Comparison of ENCODE assay signal across 22 cellular contexts in the genomic region with DNA sequence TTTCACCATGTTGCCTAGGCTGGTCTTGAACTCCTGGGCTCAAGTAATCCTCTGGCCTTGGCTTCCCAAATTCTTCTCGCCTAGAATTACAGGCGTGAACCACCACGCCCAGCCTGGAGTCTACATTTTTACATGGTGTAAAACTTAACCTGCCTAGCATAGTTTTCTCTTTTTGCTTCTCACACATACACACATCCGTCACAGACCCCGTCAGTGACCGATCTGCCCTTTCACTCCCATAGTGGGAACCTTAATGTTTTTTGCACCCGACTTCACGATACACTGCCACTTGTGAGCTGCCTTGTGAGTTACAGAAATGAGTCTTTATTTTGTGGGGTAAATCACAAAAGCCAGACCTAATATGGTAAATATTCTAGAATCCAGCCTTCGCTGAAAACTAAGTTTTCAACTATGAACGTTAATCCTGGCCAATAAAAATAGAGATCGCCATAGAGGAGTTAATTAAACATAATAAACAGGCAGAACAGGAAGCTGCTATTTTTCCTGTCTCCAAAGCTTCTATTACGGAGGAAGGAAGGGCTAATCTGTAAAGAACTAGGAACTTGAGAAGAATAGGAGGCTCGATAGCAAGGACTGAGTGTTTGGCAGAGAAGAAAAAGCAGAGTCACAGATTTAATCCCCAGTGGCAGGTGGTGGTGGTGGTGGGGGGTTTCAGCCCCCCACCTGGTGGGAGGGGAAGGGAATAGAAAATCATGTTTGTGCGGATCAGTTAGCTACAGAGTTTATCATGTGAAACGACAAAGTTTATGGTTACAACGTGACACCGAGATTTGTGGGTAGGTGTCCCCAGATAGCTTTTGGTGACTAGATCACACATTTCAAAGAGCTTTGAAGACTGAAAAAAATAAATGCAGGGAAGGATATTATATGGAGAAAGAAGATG. TPM values are rescaled to one million over a fixed set of nuclear protein-coding genes. Genes with fewer than 3 reads are reported as not detected.
DNase-seq lines count a peak whose midpoint lies in the region; ATAC-seq and TF ChIP-seq lines count a peak whose summit lies in the region.
"Had no signal": no experiment of that assay in that cellular context is flagged by ENCODE, and none has a peak within 500 bp of the region (broad histone marks: within the 10 kb centered on the region; RNA-seq: fewer than 3 reads in every experiment).

No MANE protein-coding gene starts in this region.

- TF ChIP-seq POLR2A in uterus (IDR thresholded peaks at IDR 0.05) = no peak

- in situ Hi-C loops in GM13977 (cut with MboI; ENCODE audit: low pct_unique_long_range_greater_than_20kb, low sequenced_read_pairs, unreplicated experiment) = no loop called here

- no peaks in the 10 kb centered on the region for H3K9me3 Mint-ChIP-seq in endothelial cell (ENCODE audit: unreplicated experiment)
- H3K9me3 Mint-ChIP-seq: activated T-helper 1 cell treated with anti-CD3 and anti-CD28 coated beads, Interleukin-12 subunit alpha, Interleukin-12 subunit beta, Interleukin-2, Interleukin-4 antibody, amounts not matched to agents 30 ng/mL and 10 ng/mL and 1 ng/mL, durations not matched to agents 14 hours and 24 hours and 36 hours; natural killer cell treated with Interleukin-12 subunit alpha and Interleukin-12 subunit beta and Interleukin-15 and Interleukin-18, amount 100 ng/mL, for 72 hours; stimulated activated naive CD8-positive, alpha-beta T cell treated with anti-CD3 and anti-CD28 coated beads, Interleukin-15, amount 100 ng/mL, for 72 hours had no signal

- ATAC-seq in heart right ventricle (peak in 6 of 8 donors; percentile 33 to 87 (median 81)), Right ventricle myocardium inferior (no peak), mucosa of descending colon (peak; percentile 28)
- ATAC-seq: natural killer cell treated with Interleukin-12 subunit alpha and Interleukin-12 subunit beta and Interleukin-15 and Interleukin-18, amount 100 ng/mL, for 72 hours; stimulated activated naive CD8-positive, alpha-beta T cell treated with anti-CD3 and anti-CD28 coated beads, Interleukin-15, amount 100 ng/mL, for 72 hours had no signal

- no peak overlapping the region for H3K4me3 Mint-ChIP-seq in endothelial cell (ENCODE audit: unreplicated experiment)
- H3K4me3 Mint-ChIP-seq: activated naive CD8-positive, alpha-beta T cell; activated T-helper 1 cell treated with anti-CD3 and anti-CD28 coated beads, Interleukin-12 subunit alpha, Interleukin-12 subunit beta, Interleukin-2, Interleukin-4 antibody, amounts not matched to agents 30 ng/mL and 10 ng/mL and 1 ng/mL, durations not matched to agents 14 hours and 24 hours and 36 hours; natural killer cell treated with Interleukin-12 subunit alpha and Interleukin-12 subunit beta and Interleukin-15 and Interleukin-18, amount 100 ng/mL, for 72 hours; stimulated activated naive CD8-positive, alpha-beta T cell treated with anti-CD3 and anti-CD28 coated beads, Interleukin-15, amount 100 ng/mL, for 72 hours had no signal

- H3K9me3 ChIP-seq in heart right ventricle (no peaks in the 10 kb centered on the region), mucosa of descending colon (no peaks in the 10 kb centered on the region), uterus (no peaks in the 10 kb centered on the region)
- H3K9me3 ChIP-seq: BE2C, prostate gland had no signal

- peaks cover 5% of the 10 kb centered on the region for H3K27me3 Mint-ChIP-seq in endothelial cell (ENCODE audit: unreplicated experiment)

- intact Hi-C loops in heart right ventricle (cut with DNase I) = no loop called here
- intact Hi-C loops in Right ventricle myocardium inferior (cut with DNase I) = no loop called here
- intact Hi-C loops in mucosa of descending colon (cut with DNase I, micrococcal nuclease) = no loop called here
- intact Hi-C loops in uterus (cut with DNase I; ENCODE audit: low total_unique reads) = no loop called here

- peaks cover 4% of the 10 kb centered on the region for H3K36me3 Mint-ChIP-seq in endothelial cell (ENCODE audit: low read depth, unreplicated experiment)
- H3K36me3 Mint-ChIP-seq: activated naive CD8-positive, alpha-beta T cell; natural killer cell treated with Interleukin-12 subunit alpha and Interleukin-12 subunit beta and Interleukin-15 and Interleukin-18, amount 100 ng/mL, for 72 hours had no signal

- H3K27ac ChIP-seq in heart right ventricle = peak overlapping the region in 6 of 10 donors; percentile 2 to 74 (median 40)
- H3K27ac ChIP-seq in uterus = peak overlapping the region; percentile 20 to 41

- H3K27me3 ChIP-seq in heart right ventricle (peaks cover 0 to 24% (median 10%) of the 10 kb centered on the region in 7 donors), uterus (no peaks in the 10 kb centered on the region)
- H3K27me3 ChIP-seq: BE2C had no signal

- H3K4me1 ChIP-seq in heart right ventricle (peaks cover 0 to 24% (median 7%) of the 10 kb centered on the region in 9 donors), mucosa of descending colon (ENCODE audit: low read depth) (peaks cover 7% of the 10 kb centered on the region), uterus (no peaks in the 10 kb centered on the region)
- H3K4me1 ChIP-seq: BE2C, prostate gland had no signal

- H3K27ac Mint-ChIP-seq in endothelial cell (ENCODE audit: unreplicated experiment) = peak overlapping the region; percentile 44
- H3K27ac Mint-ChIP-seq: activated naive CD8-positive, alpha-beta T cell; activated T-helper 1 cell treated with anti-CD3 and anti-CD28 coated beads, Interleukin-12 subunit alpha, Interleukin-12 subunit beta, Interleukin-2, Interleukin-4 antibody, amounts not matched to agents 30 ng/mL and 10 ng/mL and 1 ng/mL, durations not matched to agents 14 hours and 24 hours and 36 hours; natural killer cell treated with Interleukin-12 subunit alpha and Interleukin-12 subunit beta and Interleukin-15 and Interleukin-18, amount 100 ng/mL, for 72 hours; stimulated activated naive CD8-positive, alpha-beta T cell treated with anti-CD3 and anti-CD28 coated beads, Interleukin-15, amount 100 ng/mL, for 72 hours had no signal

- no peaks in the 10 kb centered on the region for H3K36me3 ChIP-seq in heart right ventricle
- no peaks in the 10 kb centered on the region for H3K36me3 ChIP-seq in mucosa of descending colon (ENCODE audit: low read depth)
- no peaks in the 10 kb centered on the region for H3K36me3 ChIP-seq in uterus
- H3K36me3 ChIP-seq: BE2C, prostate gland had no signal

- peak overlapping the region in 2 of 10 donors; percentile 7 to 22 for H3K4me3 ChIP-seq in heart right ventricle
- H3K4me3 ChIP-seq in mucosa of descending colon = no peak overlapping the region
- H3K4me3 ChIP-seq in uterus = no peak overlapping the region
- H3K4me3 ChIP-seq: prostate gland had no signal

- peaks cover 25% of the 10 kb centered on the region for H3K4me1 Mint-ChIP-seq in endothelial cell (ENCODE audit: unreplicated experiment)
- H3K4me1 Mint-ChIP-seq: stimulated activated naive CD8-positive, alpha-beta T cell treated with anti-CD3 and anti-CD28 coated beads, Interleukin-15, amount 100 ng/mL, for 72 hours had no signal

- DNase-seq in heart right ventricle (no peak), Right ventricle myocardium inferior (ENCODE audit: missing footprints) (no peak), endothelial cell (ENCODE audit: low spot score) (no peak), mucosa of descending colon (no peak), uterus (no peak), GM13977 (ENCODE audit: low spot score) (no peak), NCI-H2029 (lab: John Stamatoyannopoulos, UW) (no peak), NCI-H2196 treated with DMSO at 0.1 percent for 48 hours (lab: John Stamatoyannopoulos, UW; ENCODE audit: unreplicated experiment) (no peak)
- DNase-seq: activated CD4-positive, alpha-beta T cell treated with anti-CD3 and anti-CD28 coated beads for 4 hours; BE2C; Calu3; head of caudate nucleus; NCI-H1092 treated with DMSO at 0.1 percent for 48 hours; NCI-H2081; NCI-H526; stimulated activated CD4-positive, alpha-beta T cell treated with anti-CD3 and anti-CD28 coated beads, Interleukin-4, amount 100 ng/mL, for 4 hours; stimulated activated naive CD8-positive, alpha-beta T cell treated with anti-CD3 and anti-CD28 coated beads, Interleukin-15, amount 100 ng/mL, for 72 hours; trophoblast cell had no signal

- no peak for TF ChIP-seq CTCF in heart right ventricle (IDR thresholded peaks at IDR 0.05)
- no peak for TF ChIP-seq CTCF in endothelial cell (IDR thresholded peaks at IDR 0.05; ENCODE audit: unreplicated experiment)
- TF ChIP-seq CTCF in mucosa of descending colon (IDR thresholded peaks at IDR 0.05) = no peak
- TF ChIP-seq CTCF in uterus (IDR thresholded peaks at IDR 0.05) = no peak
- TF ChIP-seq CTCF in GM13977 (IDR thresholded peaks at IDR 0.05; ENCODE audit: extremely low read depth, insufficient read depth, missing control alignments) = no peak

- 52 to 61% methylated on average over 17 of the region's 17 CpGs for WGBS in heart right ventricle, 2 donors

RNA-seq across cellular contexts. Expression of gene FAM171A1, which starts 14.7 kb away (rescaled TPM):
- total RNA-seq in heart right ventricle (10 to 100 TPM in 1 of 10 donors, 1 to 10 TPM in 9; 3.5 to 10.5 (median 6.8) TPM), Right ventricle myocardium inferior (12.2 TPM), endothelial cell (ENCODE audit: unreplicated experiment) (113 TPM), mucosa of descending colon (10 to 100 TPM; 33.7 to 60.7 (median 50.4) TPM), uterus (10 to 100 TPM in 3 of 4 donors, 1 to 10 TPM in 1; 7.4 to 40.4 (median 21.6) TPM)
- 1 to 10 TPM; 4.8 to 7.7 TPM for polyA plus RNA-seq in heart right ventricle
